ENCODE assay signal across 12 cellular contexts in the genomic region with DNA sequence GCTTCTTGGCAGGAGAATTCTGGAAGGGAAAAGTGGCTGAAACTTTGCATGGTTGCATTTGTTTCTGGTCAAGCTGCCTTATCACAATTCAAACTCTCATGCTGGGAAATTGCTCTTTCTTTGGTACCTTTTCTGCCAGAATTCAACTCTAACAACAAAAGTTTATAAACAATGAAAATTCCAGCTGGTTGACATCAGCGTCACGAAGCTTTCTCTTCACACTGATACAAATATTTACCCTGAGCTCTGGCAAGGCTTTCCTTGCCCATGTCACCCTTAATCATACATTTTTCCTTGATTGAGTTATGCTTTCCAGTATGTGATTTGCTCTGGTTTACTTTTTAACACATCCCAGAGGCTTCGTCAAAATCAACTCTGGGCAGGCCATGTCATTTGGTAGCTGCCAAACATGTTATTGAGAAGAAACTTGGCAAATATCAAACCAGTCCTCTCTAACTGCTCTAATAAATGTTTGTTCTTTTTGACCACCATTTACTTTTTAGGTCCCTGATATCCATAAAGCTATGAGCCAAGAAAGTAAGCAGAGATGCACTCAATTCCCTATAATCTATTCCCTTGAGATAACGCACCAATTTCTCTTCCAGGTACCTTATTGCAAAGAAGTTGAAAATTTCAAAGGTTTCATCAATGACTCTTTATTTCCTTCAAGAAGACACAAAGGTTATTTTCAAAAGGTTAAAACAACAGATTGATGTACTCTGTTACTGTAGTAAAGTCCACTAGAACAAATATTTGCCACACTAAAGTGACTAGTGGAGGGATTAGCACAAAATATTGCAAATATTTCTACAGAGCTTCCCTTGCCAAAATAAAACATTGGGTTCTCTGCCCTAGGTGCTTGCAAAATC.
DNase-seq lines count a peak whose midpoint lies in the region; ATAC-seq, FAIRE-seq and TF ChIP-seq lines count a peak whose summit lies in the region.
"Had no signal": no experiment of that assay in that cellular context is flagged by ENCODE, and none has a peak within 500 bp of the region (broad histone marks: within the 10 kb centered on the region; RNA-seq: fewer than 3 reads in every experiment).

No MANE protein-coding gene starts in this region.

- peak overlapping the region; percentile 77 for H3K27ac Mint-ChIP-seq in MCF 10A (ENCODE audit: low read depth, unreplicated experiment)
- H3K27ac Mint-ChIP-seq in CD4-positive, alpha-beta memory T cell: no peak overlapping the region
- H3K27ac Mint-ChIP-seq: activated T-helper 17 cell treated with anti-CD3 and anti-CD28 coated beads, Interleukin-2, amount 50 U/mL, for 72 hours had no signal

- H3K4me1 ChIP-seq in breast epithelium (no peaks in the 10 kb centered on the region), body of pancreas (peaks cover 31% of the 10 kb centered on the region)
- H3K4me1 ChIP-seq in CD4-positive, alpha-beta memory T cell (ENCODE audit: insufficient read depth, low read length): no peaks in the 10 kb centered on the region

- H3K9me3 ChIP-seq in breast epithelium (no peaks in the 10 kb centered on the region), body of pancreas (no peaks in the 10 kb centered on the region)
- no peaks in the 10 kb centered on the region for H3K9me3 ChIP-seq in CD4-positive, alpha-beta memory T cell (ENCODE audit: control insufficient read depth in 1 of 2, low read length in 2 of 2)

- POLR2A ChIA-PET in MCF 10A (lab: Yijun Ruan, JAX): interaction anchor here (0.6 to 1.0 kb wide), 3 partner anchors 12 to 106 kb away, joined by 3 to 4 read pairs (median 4); no protein-coding TSS in a partner anchor
- POLR2A ChIA-PET in CD4-positive, alpha-beta memory T cell (lab: Charles Lee; ENCODE audit: partially characterized antibody): no interaction called here

- TF ChIP-seq POLR2A in breast epithelium (IDR thresholded peaks at IDR 0.05): no peak
- no peak for TF ChIP-seq POLR2A in body of pancreas (IDR thresholded peaks at IDR 0.05)

- no peak for FAIRE-seq in urothelium cell line (lab: Jason Lieb, UNC)

- CTCF ChIA-PET in MCF 10A (lab: Yijun Ruan, JAX): interaction anchor here (1.4 kb wide), 1 partner anchor 8 kb away, joined by 4 read pairs; no protein-coding TSS in a partner anchor
- CTCF ChIA-PET in CD4-positive, alpha-beta memory T cell (lab: Charles Lee; ENCODE audit: partially characterized antibody): no interaction called here

- TF ChIP-seq CTCF in MCF 10A (IDR thresholded peaks at IDR 0.05; ENCODE audit: unreplicated experiment) (no peak), breast epithelium (IDR thresholded peaks at IDR 0.05) (no peak), body of pancreas (IDR thresholded peaks at IDR 0.05) (no peak)

- H3K4me1 Mint-ChIP-seq in MCF 10A (ENCODE audit: insufficient read depth, unreplicated experiment): peaks cover 9% of the 10 kb centered on the region
- H3K4me1 Mint-ChIP-seq in CD4-positive, alpha-beta memory T cell: no peaks in the 10 kb centered on the region
- H3K4me1 Mint-ChIP-seq: activated T-helper 17 cell treated with anti-CD3 and anti-CD28 coated beads, Interleukin-2, amount 50 U/mL, for 72 hours had no signal

- 29 to 34% methylated on average over 4 of the region's 4 CpGs for WGBS in body of pancreas, 2 donors

- no peaks in the 10 kb centered on the region for H3K27me3 ChIP-seq in breast epithelium
- H3K27me3 ChIP-seq in body of pancreas: no peaks in the 10 kb centered on the region
- H3K27me3 ChIP-seq in CD4-positive, alpha-beta memory T cell (ENCODE audit: insufficient read depth, low read length): no peaks in the 10 kb centered on the region

- H3K36me3 ChIP-seq in breast epithelium (no peaks in the 10 kb centered on the region), body of pancreas (replicated peaks in 1 of 2; ENCODE audit: insufficient read depth in 1 of 2, low read depth in 2 of 2) (no peaks in the 10 kb centered on the region)
- no peaks in the 10 kb centered on the region for H3K36me3 ChIP-seq in CD4-positive, alpha-beta memory T cell (ENCODE audit: insufficient read depth, low read length)

- H3K4me3 ChIP-seq in breast epithelium (no peak overlapping the region), body of pancreas (no peak overlapping the region)
- no peak overlapping the region for H3K4me3 ChIP-seq in CD4-positive, alpha-beta memory T cell (ENCODE audit: low read length in 2 of 2)

- H3K9me3 Mint-ChIP-seq in MCF 10A (ENCODE audit: unreplicated experiment): no peaks in the 10 kb centered on the region
- H3K9me3 Mint-ChIP-seq in CD4-positive, alpha-beta memory T cell: peaks cover 0 to 4% (median under 1%) of the 10 kb centered on the region in 8 donors
- H3K9me3 Mint-ChIP-seq: activated T-helper 17 cell treated with anti-CD3 and anti-CD28 coated beads, Interleukin-2, amount 50 U/mL, for 72 hours had no signal

- peak; percentile 89 for ATAC-seq in body of pancreas
- ATAC-seq in left lobe of liver: peak; percentile 87
- ATAC-seq in HG02852 (IDR thresholded peaks at IDR 0.05; ENCODE audit: unreplicated experiment): no peak
- ATAC-seq: activated T-helper 17 cell treated with anti-CD3 and anti-CD28 coated beads, Interleukin-2, amount 50 U/mL, for 72 hours; sciatic nerve had no signal

- H3K36me3 Mint-ChIP-seq in MCF 10A (ENCODE audit: insufficient read depth, unreplicated experiment): no peaks in the 10 kb centered on the region
- H3K36me3 Mint-ChIP-seq in CD4-positive, alpha-beta memory T cell: no peaks in the 10 kb centered on the region

- intact Hi-C loops in MCF 10A (cut with micrococcal nuclease): no loop called here
- intact Hi-C loops in breast epithelium (cut with DNase I; ENCODE audit: low total_unique reads): no loop called here
- intact Hi-C loops in body of pancreas (cut with DNase I): no loop called here
- intact Hi-C loops in CD4-positive, alpha-beta memory T cell (cut with micrococcal nuclease): no loop called here

- H3K4me3 Mint-ChIP-seq in MCF 10A (ENCODE audit: unreplicated experiment): peak overlapping the region; percentile 6
- no peak overlapping the region for H3K4me3 Mint-ChIP-seq in CD4-positive, alpha-beta memory T cell
- H3K4me3 Mint-ChIP-seq: activated T-helper 17 cell treated with anti-CD3 and anti-CD28 coated beads, Interleukin-2, amount 50 U/mL, for 72 hours had no signal

- no peaks in the 10 kb centered on the region for H3K27me3 Mint-ChIP-seq in MCF 10A (ENCODE audit: insufficient read depth, unreplicated experiment)
- H3K27me3 Mint-ChIP-seq in CD4-positive, alpha-beta memory T cell: no peaks in the 10 kb centered on the region
- H3K27me3 Mint-ChIP-seq: activated T-helper 17 cell treated with anti-CD3 and anti-CD28 coated beads, Interleukin-2, amount 50 U/mL, for 72 hours had no signal

- DNase-seq in MCF 10A (ENCODE audit: unreplicated experiment) (peak; percentile 34), breast epithelium (ENCODE audit: low spot score in 2 of 2) (no peak), body of pancreas (peak in 3 of 4 donors; percentile 23 to 56 (median 26)), left lobe of liver (ENCODE audit: low spot score) (no peak), urothelium cell line (ENCODE audit: low spot score) (peak; percentile 22), NCI-H1930 (lab: John Stamatoyannopoulos, UW) (no peak)
- no peak for DNase-seq in CD4-positive, alpha-beta memory T cell
- DNase-seq: NCI-H526 treated with DMSO at 0.1 percent for 48 hours, T1000 had no signal

- BruUV-seq in MCF 10A (replicated peaks; lab: Mats Ljungman, UMichigan): no TSS peak

- H3K27ac ChIP-seq in breast epithelium (no peak overlapping the region), body of pancreas (peak overlapping the region in 2 of 4 donors; percentile 53 to 65)
- no peak overlapping the region for H3K27ac ChIP-seq in CD4-positive, alpha-beta memory T cell (ENCODE audit: low read depth, low read length)

Comparison
In these comparisons a context has a peak if more than half of its experiments do, and no peak if none do; other contexts are left out.
1. DNase-seq: peak in MCF 10A (single experiment), body of pancreas (3 of 4) and urothelium cell line (single experiment); none in breast epithelium (0 of 2), left lobe of liver (single experiment), CD4-positive, alpha-beta memory T cell (0 of 5) and NCI-H1930 (0 of 2).